In genomic region chr1:94169126-94169525, GRCh38 we compare ENCODE assay signal across 24 cellular contexts. TPM values are rescaled to one million over a fixed set of nuclear protein-coding genes. Genes with fewer than 3 reads are reported as not detected.
"Had no signal": no experiment of that assay in that cellular context is flagged by ENCODE, and none has a peak within 500 bp of the region (broad histone marks: within the 10 kb centered on the region; RNA-seq: fewer than 3 reads in every experiment).

No MANE protein-coding gene starts in this region.

- ATAC-seq: activated CD4-positive, alpha-beta T cell treated with anti-CD3 and anti-CD28 coated beads for 36 hours; activated CD8-positive, alpha-beta memory T cell treated with anti-CD3 and anti-CD28 coated beads, Interleukin-2, amount 10 ng/mL, durations not matched to agents 7 days and 5 days; activated CD8-positive, alpha-beta T cell treated with anti-CD3 and anti-CD28 coated beads, Interleukin-2, amount 10 ng/mL, durations not matched to agents 7 days and 5 days; activated naive CD4-positive, alpha-beta T cell treated with anti-CD3 and anti-CD28 coated beads, Interleukin-2, amount 50 U/mL, for 72 hours; gastrocnemius medialis; left ventricle myocardium superior; naive thymus-derived CD4-positive, alpha-beta T cell; stimulated activated naive B cell treated with anti-CD40 and anti-IgM and Interleukin-4, amounts not matched to agents 10 μg/mL and 1 μg/mL and 100 μg/mL, for 72 hours had no signal

- H3K4me3 Mint-ChIP-seq: activated CD4-positive, alpha-beta T cell treated with anti-CD3 and anti-CD28 coated beads for 36 hours; activated CD8-positive, alpha-beta memory T cell treated with anti-CD3 and anti-CD28 coated beads, Interleukin-2, amount 10 ng/mL, durations not matched to agents 7 days and 5 days; activated CD8-positive, alpha-beta T cell treated with anti-CD3 and anti-CD28 coated beads, Interleukin-2, amount 10 ng/mL, durations not matched to agents 7 days and 5 days; central memory CD8-positive, alpha-beta T cell; dendritic cell treated with granulocyte-macrophage colony-stimulating factor and Interleukin-4, amounts not matched to agents 40 ng/mL and 50 ng/mL, for 4 days; naive thymus-derived CD4-positive, alpha-beta T cell; stimulated activated naive B cell treated with anti-CD40 and anti-IgM and Interleukin-4, amounts not matched to agents 10 μg/mL and 1 μg/mL and 100 μg/mL, for 72 hours; T-helper 2 cell treated with Interferon-gamma antibody and Interleukin-4, amounts not matched to agents 5 μg/mL and 100 μg/mL, for 36 hours had no signal

- H3K79me2 ChIP-seq: hepatocyte had no signal

- H3K4me1 Mint-ChIP-seq: activated CD4-positive, alpha-beta T cell treated with anti-CD3 and anti-CD28 coated beads for 36 hours; activated CD8-positive, alpha-beta memory T cell treated with anti-CD3 and anti-CD28 coated beads, Interleukin-2, amount 10 ng/mL, durations not matched to agents 7 days and 5 days; central memory CD8-positive, alpha-beta T cell; naive thymus-derived CD4-positive, alpha-beta T cell; stimulated activated naive B cell treated with anti-CD40 and anti-IgM and Interleukin-4, amounts not matched to agents 10 μg/mL and 1 μg/mL and 100 μg/mL, for 72 hours had no signal

- H2AFZ ChIP-seq: hepatocyte had no signal

- H3K27ac ChIP-seq: epithelial cell of prostate, gastrocnemius medialis, hepatocyte, right atrium auricular region, stomach, thyroid gland had no signal

- H3K9me3 ChIP-seq: gastrocnemius medialis, right atrium auricular region, thyroid gland had no signal

- DNase-seq: activated CD4-positive, alpha-beta T cell treated with anti-CD3 and anti-CD28 coated beads for 36 hours; activated CD4-positive, CD25-positive, alpha-beta regulatory T cell; activated CD8-positive, alpha-beta memory T cell treated with anti-CD3 and anti-CD28 coated beads, Interleukin-2, amount 10 ng/mL, durations not matched to agents 7 days and 5 days; activated CD8-positive, alpha-beta T cell treated with anti-CD3 and anti-CD28 coated beads, Interleukin-2, amount 10 ng/mL, durations not matched to agents 7 days and 5 days; activated naive CD4-positive, alpha-beta T cell; activated T-cell treated with anti-CD3 and anti-CD28 coated beads, Interleukin-2, amount 50 U/mL, for 48 hours; gastrocnemius medialis; islet precursor cell; left ventricle myocardium superior; naive thymus-derived CD4-positive, alpha-beta T cell; stimulated activated CD4-positive, alpha-beta T cell treated with anti-CD3 and anti-CD28 coated beads, Interleukin-15, amount 100 ng/mL, for 24 hours; stimulated activated CD4-positive, alpha-beta T cell treated with anti-CD3 and anti-CD28 coated beads, Interleukin-2, amount 100 ng/mL, for 24 hours; stimulated activated naive B cell treated with anti-CD40 and anti-IgM and Interleukin-4, amounts not matched to agents 10 μg/mL and 1 μg/mL and 100 μg/mL, for 72 hours; stomach; T-helper 1 cell; thyroid gland had no signal

- H3K4me2 ChIP-seq: hepatocyte had no signal

- H3K27ac Mint-ChIP-seq: activated CD4-positive, alpha-beta T cell treated with anti-CD3 and anti-CD28 coated beads for 36 hours; activated CD8-positive, alpha-beta memory T cell treated with anti-CD3 and anti-CD28 coated beads, Interleukin-2, amount 10 ng/mL, durations not matched to agents 7 days and 5 days; activated CD8-positive, alpha-beta T cell treated with anti-CD3 and anti-CD28 coated beads, Interleukin-2, amount 10 ng/mL, durations not matched to agents 7 days and 5 days; activated naive CD4-positive, alpha-beta T cell treated with anti-CD3 and anti-CD28 coated beads, Interleukin-2, amount 50 U/mL, for 72 hours; dendritic cell treated with granulocyte-macrophage colony-stimulating factor and Interleukin-4, amounts not matched to agents 40 ng/mL and 50 ng/mL, for 4 days; naive thymus-derived CD4-positive, alpha-beta T cell; stimulated activated naive B cell treated with anti-CD40 and anti-IgM and Interleukin-4, amounts not matched to agents 10 μg/mL and 1 μg/mL and 100 μg/mL, for 72 hours; T-helper 2 cell treated with Interferon-gamma antibody and Interleukin-4, amounts not matched to agents 5 μg/mL and 100 μg/mL, for 36 hours had no signal

- H3K9me3 Mint-ChIP-seq: activated naive CD4-positive, alpha-beta T cell treated with anti-CD3 and anti-CD28 coated beads, Interleukin-2, amount 50 U/mL, for 72 hours; central memory CD8-positive, alpha-beta T cell; T-helper 2 cell treated with Interferon-gamma antibody and Interleukin-4, amounts not matched to agents 5 μg/mL and 100 μg/mL, for 36 hours had no signal

- H3K27me3 ChIP-seq: gastrocnemius medialis, hepatocyte, right atrium auricular region, stomach, thyroid gland had no signal

- H3K4me1 ChIP-seq: gastrocnemius medialis, right atrium auricular region, stomach had no signal

- H3K36me3 Mint-ChIP-seq: activated CD8-positive, alpha-beta memory T cell treated with anti-CD3 and anti-CD28 coated beads, Interleukin-2, amount 10 ng/mL, durations not matched to agents 7 days and 5 days; activated naive CD4-positive, alpha-beta T cell treated with anti-CD3 and anti-CD28 coated beads, Interleukin-2, amount 50 U/mL, for 72 hours; naive thymus-derived CD4-positive, alpha-beta T cell; stimulated activated naive B cell treated with anti-CD40 and anti-IgM and Interleukin-4, amounts not matched to agents 10 μg/mL and 1 μg/mL and 100 μg/mL, for 72 hours had no signal

- H3K4me3 ChIP-seq: gastrocnemius medialis, hepatocyte, right atrium auricular region, stomach, thyroid gland had no signal

RNA-seq across cellular contexts. Expression of gene ABCA4, which starts 48.2 kb away (rescaled TPM):
- total RNA-seq: activated CD8-positive, alpha-beta memory T cell treated with anti-CD3 and anti-CD28 coated beads, Interleukin-2, amount 10 ng/mL, durations not matched to agents 7 days and 5 days; activated CD8-positive, alpha-beta T cell treated with anti-CD3 and anti-CD28 coated beads, Interleukin-2, amount 10 ng/mL, durations not matched to agents 7 days and 5 days; activated naive CD4-positive, alpha-beta T cell treated with anti-CD3 and anti-CD28 coated beads, Interleukin-2, amount 50 U/mL, for 72 hours; gastrocnemius medialis; naive thymus-derived CD4-positive, alpha-beta T cell had no signal
- polyA plus RNA-seq: naive thymus-derived CD4-positive, alpha-beta T cell; neural cell had no signal
